ENCODE assay signal across 16 cellular contexts in the genomic region with DNA sequence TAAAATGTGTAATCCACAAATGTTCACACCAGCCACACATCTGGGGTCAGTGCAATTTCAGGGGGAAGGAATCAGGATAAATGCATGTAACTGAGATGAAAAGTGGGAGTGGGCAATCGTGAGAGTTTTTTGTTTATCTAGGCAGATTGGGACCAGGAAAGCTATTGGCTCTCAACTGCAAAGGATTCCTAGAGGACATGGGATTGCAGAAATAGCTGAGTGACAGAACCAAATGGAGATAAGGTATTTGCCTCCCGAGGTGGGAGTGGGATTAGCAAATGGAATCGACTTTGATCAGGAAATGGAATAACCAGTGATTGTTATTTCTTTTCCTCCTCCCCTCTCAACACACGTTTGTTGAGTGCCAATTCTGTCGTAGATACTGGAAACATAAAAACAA. TPM values are rescaled to one million over a fixed set of nuclear protein-coding genes. Genes with fewer than 3 reads are reported as not detected.
"Had no signal": no experiment of that assay in that cellular context is flagged by ENCODE, and none has a peak within 500 bp of the region (broad histone marks: within the 10 kb centered on the region; RNA-seq: fewer than 3 reads in every experiment).

No MANE protein-coding gene starts in this region.

- H3K4me3 ChIP-seq: lower lobe of right lung, ovary, SK-N-MC, stomach, upper lobe of left lung had no signal

- ATAC-seq: left cardiac atrium, lower lobe of right lung had no signal

- H3K36me3 ChIP-seq: lower lobe of right lung, ovary, stomach, upper lobe of left lung had no signal

- H3K27me3 ChIP-seq: ovary, upper lobe of left lung had no signal

- FAIRE-seq: bronchial epithelial cell, small intestine had no signal

- H3K27ac ChIP-seq: lower lobe of right lung, ovary, SK-N-MC, stomach, upper lobe of left lung had no signal

- DNase-seq: activated CD4-positive, alpha-beta T cell treated with anti-CD3 and anti-CD28 coated beads, Interleukin-2, amount 50 U/mL, for 1 hour; effector memory CD4-positive, alpha-beta T cell; left cardiac atrium; lower lobe of right lung; midbrain; ovary; small intestine; stimulated activated CD4-positive, alpha-beta T cell treated with anti-CD3 and anti-CD28 coated beads, Interleukin-4, amount 100 ng/mL, for 1 hour; stomach; upper lobe of left lung had no signal

- H3K9me3 ChIP-seq: lower lobe of right lung, ovary, stomach, upper lobe of left lung had no signal

RNA-seq across cellular contexts. Expression of a gene that starts 38.9 kb away (rescaled TPM):
- total RNA-seq: bronchial epithelial cell, cerebellum, glomerular endothelial cell, left cardiac atrium, myocyte, pulmonary artery endothelial cell had no signal
